ENCODE assay signal across 2 cellular contexts in genomic region chr2:135812907-135813511, GRCh38.
TF ChIP-seq lines count a peak whose summit lies in the region.

No MANE protein-coding gene starts in this region.

TF ChIP-seq in HepG2, 621 proteins besides CTCF, POLR2A, EP300 and RAD21:
- TF ChIP-seq SYNCRIP (IDR thresholded peaks at IDR 0.05; ENCODE audit: insufficient read depth, low read depth, low read length) (no peak), REL (CRISPR knock-in tag; conservative IDR thresholded peaks at IDR 0.05) (no peak), FOXP1 (IDR thresholded peaks at IDR 0.05) (peak; percentile 92; the same call in 1 of the 2 replicates), FOXP1 (CRISPR knock-in tag; IDR thresholded peaks at IDR 0.05) (no peak), MAFF (IDR thresholded peaks at IDR 0.05; ENCODE audit: low read depth, low read length) (peak; percentile 66), MAFK (conservative IDR thresholded peaks at IDR 0.05 in 1 of 2, IDR thresholded peaks at IDR 0.05 in 1 of 2; ENCODE audit: low read length in 2 of 2) (peak; percentile 30 to 61; a peak in 3 of 4 replicates), FOXA1 (IDR thresholded peaks at IDR 0.05) (peak; percentile 83), FOXA1 (CRISPR knock-in tag; IDR thresholded peaks at IDR 0.05) (no peak)

TF ChIP-seq in SK-N-SH, 30 proteins besides CTCF, POLR2A, EP300 and RAD21:
- TF ChIP-seq FOXJ3 (CRISPR knock-in tag; IDR thresholded peaks at IDR 0.05), result no peak
- no peak for TF ChIP-seq RCOR1 (IDR thresholded peaks at IDR 0.05; ENCODE audit: low read length)
- TF ChIP-seq RFX5 (IDR thresholded peaks at IDR 0.05; ENCODE audit: low read length), result no peak
- no peak for TF ChIP-seq NRF1 (IDR thresholded peaks at IDR 0.05; ENCODE audit: low read depth, low read length)
- no peak for TF ChIP-seq ELF1 (IDR thresholded peaks at IDR 0.05)
- TF ChIP-seq MXI1 (IDR thresholded peaks at IDR 0.05; ENCODE audit: low read depth, low read length), result no peak
- TF ChIP-seq FOSL2 (IDR thresholded peaks at IDR 0.05; ENCODE audit: borderline replicate concordance, low read depth), result no peak
- no peak for TF ChIP-seq GABPA (IDR thresholded peaks at IDR 0.05; ENCODE audit: low read depth)
- no peak for TF ChIP-seq ZBTB33 (IDR thresholded peaks at IDR 0.05; ENCODE audit: borderline replicate concordance, low read depth)
